1 cellular context compared by ENCODE assay signal in genomic region chr9:136052433-136052880, GRCh38.
TF ChIP-seq lines count a peak whose summit lies in the region.

No MANE protein-coding gene starts in this region.

TF ChIP-seq in HEK293, 187 proteins besides CTCF, POLR2A, EP300 and RAD21:
- TF ChIP-seq PATZ1 (tag by site-specific recombination; IDR thresholded peaks at IDR 0.05) (peak; percentile 52; the same call in 1 of the 2 replicates), PRDM10 (tag by site-specific recombination; IDR thresholded peaks at IDR 0.05) (0 out of 2 replicates have a peak, but pooled peaks have one; percentile 10), ZNF148 (tag by site-specific recombination; IDR thresholded peaks at IDR 0.05; ENCODE audit: borderline replicate concordance) (no peak), ZBTB7A (tag by site-specific recombination; IDR thresholded peaks at IDR 0.05; ENCODE audit: low read depth) (0 out of 2 replicates have a peak, but pooled peaks have one; percentile 14), GLIS2 (tag by site-specific recombination; IDR thresholded peaks at IDR 0.05) (peak; percentile 83), ZNF112 (tag by site-specific recombination; IDR thresholded peaks at IDR 0.05) (no peak), ZNF335 (tag by site-specific recombination; conservative IDR thresholded peaks at IDR 0.05) (peak; percentile 85), GLIS1 (tag by site-specific recombination; IDR thresholded peaks at IDR 0.05) (peak; percentile 89), OVOL3 (tag by site-specific recombination; IDR thresholded peaks at IDR 0.05) (no peak), ZNF398 (tag by site-specific recombination; IDR thresholded peaks at IDR 0.05) (peak; percentile 27; the same call in 1 of the 2 replicates), ZNF341 (tag by site-specific recombination; IDR thresholded peaks at IDR 0.05; ENCODE audit: low read depth) (peak; percentile 92), ZIC2 (tag by site-specific recombination; IDR thresholded peaks at IDR 0.05) (peak; percentile 58; the same call in 1 of the 2 replicates)
